ENCODE assay signal across 1 cellular context in genomic region chr3:33114622-33115023, GRCh38.
TF ChIP-seq lines count a peak whose summit lies in the region.

No MANE protein-coding gene starts in this region.

TF ChIP-seq in K562, 482 proteins besides CTCF, POLR2A, EP300 and RAD21 (continues in another document):
- TF ChIP-seq BRD9 (IDR thresholded peaks at IDR 0.05; ENCODE audit: low read depth, partially characterized antibody) (no peak), SRSF9 (IDR thresholded peaks at IDR 0.05; ENCODE audit: borderline replicate concordance, low read depth, low read length) (no peak), BRF1 (IDR thresholded peaks at IDR 0.05; ENCODE audit: borderline replicate concordance, extremely low read depth, insufficient read length) (no peak), NELFE (IDR thresholded peaks at IDR 0.05; ENCODE audit: insufficient read depth, insufficient read length) (no peak), ZNF431 (CRISPR knock-in tag; IDR thresholded peaks at IDR 0.05) (no peak), ZNF124 (CRISPR knock-in tag; IDR thresholded peaks at IDR 0.05) (no peak), PPARD (CRISPR knock-in tag; IDR thresholded peaks at IDR 0.05) (no peak), ZNF583 (CRISPR knock-in tag; IDR thresholded peaks at IDR 0.05) (no peak), ZNF12 (CRISPR knock-in tag; IDR thresholded peaks at IDR 0.05) (no peak), ZNF408 (CRISPR knock-in tag; IDR thresholded peaks at IDR 0.05; ENCODE audit: low read depth) (no peak), ZNF3 (CRISPR knock-in tag; IDR thresholded peaks at IDR 0.05) (no peak), MLX (CRISPR knock-in tag; conservative IDR thresholded peaks at IDR 0.05) (no peak), PHF8 (IDR thresholded peaks at IDR 0.05; ENCODE audit: borderline replicate concordance, low read length) (no peak), TARDBP (IDR thresholded peaks at IDR 0.05) (no peak), POLR2B (IDR thresholded peaks at IDR 0.05; ENCODE audit: low read depth, partially characterized antibody) (peak; percentile 52), RAD51 (IDR thresholded peaks at IDR 0.05; ENCODE audit: borderline replicate concordance, low read depth) (0 out of 2 replicates have a peak, but pooled peaks have one; percentile 21), CREB3 (tag; conservative IDR thresholded peaks at IDR 0.05; ENCODE audit: low read depth) (no peak), ZNF79 (CRISPR knock-in tag; IDR thresholded peaks at IDR 0.05; ENCODE audit: low read depth) (no peak), ZNF668 (CRISPR knock-in tag; IDR thresholded peaks at IDR 0.05) (peak; percentile 63; the same call in 1 of the 2 replicates), SMC3 (conservative IDR thresholded peaks at IDR 0.05; ENCODE audit: insufficient read depth, low read depth, low read length) (0 out of 2 replicates have a peak, but pooled peaks have one; percentile 1), JUND (IDR thresholded peaks at IDR 0.05; ENCODE audit: borderline replicate concordance, low read depth, low read length) (no peak), JUND (tag; IDR thresholded peaks at IDR 0.05; ENCODE audit: borderline replicate concordance, low read depth, low read length) (no peak), HNRNPK (IDR thresholded peaks at IDR 0.05; ENCODE audit: low read depth, low read length, poor library complexity, severe bottlenecking) (no peak), PML (IDR thresholded peaks at IDR 0.05; ENCODE audit: low read length) (peak; percentile 42; the same call in 1 of the 2 replicates), NR2C2 (CRISPR knock-in tag; IDR thresholded peaks at IDR 0.05) (0 out of 2 replicates have a peak, but pooled peaks have one; percentile 8), NR2C2 (tag; IDR thresholded peaks at IDR 0.05) (no peak; the same call in 1 of the 2 replicates), PHB (CRISPR knock-in tag; IDR thresholded peaks at IDR 0.05) (peak; percentile 23; the same call in 1 of the 2 replicates), CHD1 (IDR thresholded peaks at IDR 0.05; ENCODE audit: low read length) (no peak), NFYB (IDR thresholded peaks at IDR 0.05; ENCODE audit: extremely low read depth, insufficient read length) (no peak), TSC22D4 (tag; IDR thresholded peaks at IDR 0.05) (no peak), AFF1 (IDR thresholded peaks at IDR 0.05; ENCODE audit: low read depth in 1 of 2, partially characterized antibody in 2 of 2) (peak in 1 of 2 experiments; percentile 13), ZNF174 (CRISPR knock-in tag; IDR thresholded peaks at IDR 0.05) (no peak), ZNF639 (CRISPR knock-in tag; conservative IDR thresholded peaks at IDR 0.05 in 1 of 2, IDR thresholded peaks at IDR 0.05 in 1 of 2) (0 out of 4 replicates have a peak, but pooled peaks of 1 of the 2 experiments have one; percentile 4), ZNF507 (tag; conservative IDR thresholded peaks at IDR 0.05) (no peak), NCOA2 (IDR thresholded peaks at IDR 0.05; ENCODE audit: partially characterized antibody in 2 of 2) (no peak), MXI1 (IDR thresholded peaks at IDR 0.05; ENCODE audit: low read depth, low read length) (no peak), ZNF655 (CRISPR knock-in tag; IDR thresholded peaks at IDR 0.05) (no peak), PATZ1 (CRISPR knock-in tag; IDR thresholded peaks at IDR 0.05; ENCODE audit: borderline replicate concordance) (no peak), XRCC5 (IDR thresholded peaks at IDR 0.05; ENCODE audit: low read depth, low read length) (no peak), BCL6 (CRISPR knock-in tag; IDR thresholded peaks at IDR 0.05) (no peak), ZNF121 (CRISPR knock-in tag; conservative IDR thresholded peaks at IDR 0.05) (no peak), ATF7 (IDR thresholded peaks at IDR 0.05) (no peak), ELF4 (CRISPR knock-in tag; IDR thresholded peaks at IDR 0.05) (no peak)
- TF ChIP-seq, protein P1, sequence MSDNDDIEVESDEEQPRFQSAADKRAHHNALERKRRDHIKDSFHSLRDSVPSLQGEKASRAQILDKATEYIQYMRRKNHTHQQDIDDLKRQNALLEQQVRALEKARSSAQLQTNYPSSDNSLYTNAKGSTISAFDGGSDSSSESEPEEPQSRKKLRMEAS (CRISPR knock-in tag; IDR thresholded peaks at IDR 0.05), result no peak
- TF ChIP-seq, protein P2, sequence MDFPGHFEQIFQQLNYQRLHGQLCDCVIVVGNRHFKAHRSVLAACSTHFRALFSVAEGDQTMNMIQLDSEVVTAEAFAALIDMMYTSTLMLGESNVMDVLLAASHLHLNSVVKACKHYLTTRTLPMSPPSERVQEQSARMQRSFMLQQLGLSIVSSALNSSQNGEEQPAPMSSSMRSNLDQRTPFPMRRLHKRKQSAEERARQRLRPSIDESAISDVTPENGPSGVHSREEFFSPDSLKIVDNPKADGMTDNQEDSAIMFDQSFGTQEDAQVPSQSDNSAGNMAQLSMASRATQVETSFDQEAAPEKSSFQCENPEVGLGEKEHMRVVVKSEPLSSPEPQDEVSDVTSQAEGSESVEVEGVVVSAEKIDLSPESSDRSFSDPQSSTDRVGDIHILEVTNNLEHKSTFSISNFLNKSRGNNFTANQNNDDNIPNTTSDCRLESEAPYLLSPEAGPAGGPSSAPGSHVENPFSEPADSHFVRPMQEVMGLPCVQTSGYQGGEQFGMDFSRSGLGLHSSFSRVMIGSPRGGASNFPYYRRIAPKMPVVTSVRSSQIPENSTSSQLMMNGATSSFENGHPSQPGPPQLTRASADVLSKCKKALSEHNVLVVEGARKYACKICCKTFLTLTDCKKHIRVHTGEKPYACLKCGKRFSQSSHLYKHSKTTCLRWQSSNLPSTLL (IDR thresholded peaks at IDR 0.05), result no peak
- TF ChIP-seq, protein P3, sequence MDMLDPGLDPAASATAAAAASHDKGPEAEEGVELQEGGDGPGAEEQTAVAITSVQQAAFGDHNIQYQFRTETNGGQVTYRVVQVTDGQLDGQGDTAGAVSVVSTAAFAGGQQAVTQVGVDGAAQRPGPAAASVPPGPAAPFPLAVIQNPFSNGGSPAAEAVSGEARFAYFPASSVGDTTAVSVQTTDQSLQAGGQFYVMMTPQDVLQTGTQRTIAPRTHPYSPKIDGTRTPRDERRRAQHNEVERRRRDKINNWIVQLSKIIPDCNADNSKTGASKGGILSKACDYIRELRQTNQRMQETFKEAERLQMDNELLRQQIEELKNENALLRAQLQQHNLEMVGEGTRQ (CRISPR knock-in tag; IDR thresholded peaks at IDR 0.05), result no peak
- TF ChIP-seq, protein P4, sequence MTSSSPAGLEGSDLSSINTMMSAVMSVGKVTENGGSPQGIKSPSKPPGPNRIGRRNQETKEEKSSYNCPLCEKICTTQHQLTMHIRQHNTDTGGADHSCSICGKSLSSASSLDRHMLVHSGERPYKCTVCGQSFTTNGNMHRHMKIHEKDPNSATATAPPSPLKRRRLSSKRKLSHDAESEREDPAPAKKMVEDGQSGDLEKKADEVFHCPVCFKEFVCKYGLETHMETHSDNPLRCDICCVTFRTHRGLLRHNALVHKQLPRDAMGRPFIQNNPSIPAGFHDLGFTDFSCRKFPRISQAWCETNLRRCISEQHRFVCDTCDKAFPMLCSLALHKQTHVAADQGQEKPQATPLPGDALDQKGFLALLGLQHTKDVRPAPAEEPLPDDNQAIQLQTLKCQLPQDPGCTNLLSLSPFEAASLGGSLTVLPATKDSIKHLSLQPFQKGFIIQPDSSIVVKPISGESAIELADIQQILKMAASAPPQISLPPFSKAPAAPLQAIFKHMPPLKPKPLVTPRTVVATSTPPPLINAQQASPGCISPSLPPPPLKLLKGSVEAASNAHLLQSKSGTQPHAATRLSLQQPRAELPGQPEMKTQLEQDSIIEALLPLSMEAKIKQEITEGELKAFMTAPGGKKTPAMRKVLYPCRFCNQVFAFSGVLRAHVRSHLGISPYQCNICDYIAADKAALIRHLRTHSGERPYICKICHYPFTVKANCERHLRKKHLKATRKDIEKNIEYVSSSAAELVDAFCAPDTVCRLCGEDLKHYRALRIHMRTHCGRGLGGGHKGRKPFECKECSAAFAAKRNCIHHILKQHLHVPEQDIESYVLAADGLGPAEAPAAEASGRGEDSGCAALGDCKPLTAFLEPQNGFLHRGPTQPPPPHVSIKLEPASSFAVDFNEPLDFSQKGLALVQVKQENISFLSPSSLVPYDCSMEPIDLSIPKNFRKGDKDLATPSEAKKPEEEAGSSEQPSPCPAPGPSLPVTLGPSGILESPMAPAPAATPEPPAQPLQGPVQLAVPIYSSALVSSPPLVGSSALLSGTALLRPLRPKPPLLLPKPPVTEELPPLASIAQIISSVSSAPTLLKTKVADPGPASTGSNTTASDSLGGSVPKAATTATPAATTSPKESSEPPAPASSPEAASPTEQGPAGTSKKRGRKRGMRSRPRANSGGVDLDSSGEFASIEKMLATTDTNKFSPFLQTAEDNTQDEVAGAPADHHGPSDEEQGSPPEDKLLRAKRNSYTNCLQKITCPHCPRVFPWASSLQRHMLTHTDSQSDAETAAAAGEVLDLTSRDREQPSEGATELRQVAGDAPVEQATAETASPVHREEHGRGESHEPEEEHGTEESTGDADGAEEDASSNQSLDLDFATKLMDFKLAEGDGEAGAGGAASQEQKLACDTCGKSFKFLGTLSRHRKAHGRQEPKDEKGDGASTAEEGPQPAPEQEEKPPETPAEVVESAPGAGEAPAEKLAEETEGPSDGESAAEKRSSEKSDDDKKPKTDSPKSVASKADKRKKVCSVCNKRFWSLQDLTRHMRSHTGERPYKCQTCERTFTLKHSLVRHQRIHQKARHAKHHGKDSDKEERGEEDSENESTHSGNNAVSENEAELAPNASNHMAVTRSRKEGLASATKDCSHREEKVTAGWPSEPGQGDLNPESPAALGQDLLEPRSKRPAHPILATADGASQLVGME (CRISPR knock-in tag; IDR thresholded peaks at IDR 0.05), result no peak
